ENCODE assay signal across 16 cellular contexts in genomic region chr2:73255007-73255644, GRCh38. TPM values are rescaled to one million over a fixed set of nuclear protein-coding genes. Genes with fewer than 3 reads are reported as not detected.
DNase-seq lines count a peak whose midpoint lies in the region; ATAC-seq, FAIRE-seq and TF ChIP-seq lines count a peak whose summit lies in the region.
"Had no signal": no experiment of that assay in that cellular context is flagged by ENCODE, and none has a peak within 500 bp of the region (broad histone marks: within the 10 kb centered on the region; RNA-seq: fewer than 3 reads in every experiment).

No MANE protein-coding gene starts in this region.

- TF ChIP-seq POLR2A in HepG2 (IDR thresholded peaks at IDR 0.05; ENCODE audit: insufficient read depth in 1 of 2, low read depth in 2 of 2, low read length in 2 of 2) (no peak; a peak in 1 of 4 replicates), right lobe of liver (IDR thresholded peaks at IDR 0.05) (no peak)

- CTCF ChIA-PET in HepG2 (lab: Yijun Ruan, JAX; ENCODE audit: low intra/inter-chr PET ratio, low total read pairs): no interaction called here

- no peak overlapping the region for H3K27ac ChIP-seq in HepG2 (ENCODE audit: extremely low read length, insufficient read depth, low read length)
- H3K27ac ChIP-seq in right lobe of liver: no peak overlapping the region

- no peak for TF ChIP-seq RAD21 in HepG2 (CRISPR knock-in tag; IDR thresholded peaks at IDR 0.05)

- H3K27me3 ChIP-seq in HepG2 (ENCODE audit: control insufficient read depth in 1 of 2, insufficient read depth in 2 of 2, low read length in 2 of 2): no peaks in the 10 kb centered on the region
- H3K27me3 ChIP-seq in right lobe of liver: no peaks in the 10 kb centered on the region

- BruUV-seq in HepG2 (replicated peaks; lab: Mats Ljungman, UMichigan): no TSS peak

- in situ Hi-C loops in HepG2 (cut with HindIII; ENCODE audit: extremely low pct_ligation_motif_present, low pct_unique_long_range_greater_than_20kb): no loop called here

- intact Hi-C loops in HepG2 (cut with micrococcal nuclease; ENCODE audit: unreplicated experiment): no loop called here
- intact Hi-C loops in right lobe of liver (cut with DNase I): no loop called here
- intact Hi-C loops in sciatic nerve (cut with DNase I): no loop called here

- H3K9ac ChIP-seq in HepG2 (ENCODE audit: insufficient read depth, low read depth, low read length): no peak overlapping the region

- H3K4me3 ChIP-seq in HepG2 (replicated peaks in 1 of 3; ENCODE audit: insufficient read depth in 1 of 3, low read depth in 2 of 3, low read length in 3 of 3) (no peak overlapping the region), right lobe of liver (no peak overlapping the region)
- H3K4me3 ChIP-seq: PC-9 had no signal

- TF ChIP-seq CTCF in HepG2 (CRISPR knock-in tag; IDR thresholded peaks at IDR 0.05) (no peak), right lobe of liver (IDR thresholded peaks at IDR 0.05) (no peak)

- peak; percentile 12 for ATAC-seq in HepG2
- ATAC-seq in right lobe of liver: no peak
- ATAC-seq in sciatic nerve: no peak
- no peak for ATAC-seq in GM21529 (IDR thresholded peaks at IDR 0.05; ENCODE audit: unreplicated experiment)

- no peaks in the 10 kb centered on the region for H3K79me2 ChIP-seq in HepG2 (ENCODE audit: insufficient read depth, low read length)

- FAIRE-seq in HepG2 (lab: Jason Lieb, UNC): no peak

- DNase-seq in HepG2 (ENCODE audit: low spot score): no peak
- DNase-seq in right lobe of liver: no peak
- peak; percentile 37 for DNase-seq in ecto neural progenitor cell (ENCODE audit: low spot score)
- no peak for DNase-seq in sciatic nerve (ENCODE audit: low spot score)
- no peak for DNase-seq in COLO668 (lab: John Stamatoyannopoulos, UW; ENCODE audit: unreplicated experiment)
- no peak for DNase-seq in stimulated activated naive CD4-positive, alpha-beta T cell treated with Interleukin-2 at 50 U/mL for 16 hours (lab: John Stamatoyannopoulos, UW)
- DNase-seq: cerebellar nuclear complex; foreskin melanocyte; NCI-H2081; NCI-H524 treated with DMSO at 0.1 percent for 48 hours; stimulated activated CD4-positive, alpha-beta T cell treated with anti-CD3 and anti-CD28 coated beads, Interleukin-12 subunit alpha, Interleukin-12 subunit beta, amount 100 ng/mL, for 4 hours had no signal

- no peak overlapping the region for H3K4me2 ChIP-seq in HepG2 (ENCODE audit: low read depth, low read length)
- H3K4me2 ChIP-seq: PC-9 had no signal

- H3K36me3 ChIP-seq in HepG2 (replicated peaks in 1 of 2; ENCODE audit: control insufficient read depth in 1 of 2, insufficient read depth in 2 of 2, low read length in 2 of 2) (peaks cover 23 to 48% of the 10 kb centered on the region in 2 experiments), right lobe of liver (peaks cover 0 to 39% (median 24%) of the 10 kb centered on the region in 4 donors)

- POLR2A ChIA-PET in HepG2 (lab: Yijun Ruan, JAX): interaction anchor here (2.5 kb wide), 1 partner anchor 22 kb away, joined by 10 read pairs; the partner anchor contains the start of genes CCT7 and PRADC1

- TF ChIP-seq EP300 in HepG2 (IDR thresholded peaks at IDR 0.05; ENCODE audit: low read depth in 2 of 2, low read length in 2 of 2) (no peak), HepG2 (CRISPR knock-in tag; IDR thresholded peaks at IDR 0.05; ENCODE audit: borderline replicate concordance) (no peak)

- 58% methylated on average over 3 of the region's 4 CpGs for WGBS in HepG2 (ENCODE audit: low lambda C conversion rate)
- no CpG with 5 or more reads among the region's 4 CpGs for WGBS in right lobe of liver (ENCODE audit: insufficient coverage, low coverage, low lambda C conversion rate, missing lambda C conversion rate)

- no peak overlapping the region for H2AFZ ChIP-seq in HepG2 (ENCODE audit: low read length)
- H2AFZ ChIP-seq: PC-9 had no signal

- H3K9me3 ChIP-seq in HepG2 (ENCODE audit: low read length): no peaks in the 10 kb centered on the region
- H3K9me3 ChIP-seq in right lobe of liver: no peaks in the 10 kb centered on the region

- H3K4me1 ChIP-seq in HepG2 (ENCODE audit: insufficient read depth, low read length): peaks cover 11% of the 10 kb centered on the region
- no peaks in the 10 kb centered on the region for H3K4me1 ChIP-seq in right lobe of liver

- H4K20me1 ChIP-seq in HepG2 (ENCODE audit: insufficient read depth, low read length): peaks cover 1% of the 10 kb centered on the region; the same call in 1 of the 2 replicates

RNA-seq across cellular contexts. Expression of gene CCT7, which starts 21.0 kb away (rescaled TPM):
- total RNA-seq in HepG2 (2016; rRNA removed; fragmentation: Illumina TruSeq; extraction: Trizol) (517 and 689 TPM in 2 replicates), right lobe of liver (100 to 1,000 TPM in 3 of 6 experiments, 10 to 100 TPM in 3; 83.5 to 131 (median 99.4) TPM), sciatic nerve (194 TPM)
- total RNA-seq in HepG2 (2016; cell fraction: cytosol; rRNA removed; fragmentation: Illumina TruSeq; extraction: Trizol; ENCODE audit: low read depth): 83.8 and 91.7 TPM in 2 replicates
- total RNA-seq in HepG2 (2016; cell fraction: insoluble cytoplasmic fraction; rRNA removed; fragmentation: Illumina TruSeq; extraction: Trizol): 525 and 715 TPM in 2 replicates
- total RNA-seq in HepG2 (2016; cell fraction: membrane; rRNA removed; fragmentation: Illumina TruSeq; extraction: Trizol): 114 and 115 TPM in 2 replicates
- 196 and 212 TPM in 2 replicates for total RNA-seq in HepG2 (2016; cell fraction: nucleus; rRNA removed; fragmentation: Illumina TruSeq; extraction: Trizol)
- 326 and 347 TPM in 2 replicates for polyA plus RNA-seq in HepG2 (2011; rRNA removed)
- 421 and 439 TPM in 2 replicates for polyA plus RNA-seq in HepG2 (2011; cell fraction: cytosol; rRNA removed)
- polyA plus RNA-seq in HepG2 (2011; cell fraction: nucleus; rRNA removed): 113 and 132 TPM in 2 replicates
- polyA plus RNA-seq in HepG2 (2012): 497 and 591 TPM in 2 replicates
- polyA plus RNA-seq in HepG2 (2016; cell fraction: cytosol; fragmentation: Illumina TruSeq; extraction: Trizol; ENCODE audit: low read depth): 60.5 and 62.9 TPM in 2 replicates
- polyA plus RNA-seq in HepG2 (2016; cell fraction: insoluble cytoplasmic fraction; fragmentation: Illumina TruSeq; extraction: Trizol; ENCODE audit: low read depth): 605 and 611 TPM in 2 replicates
- polyA plus RNA-seq in HepG2 (2016; cell fraction: membrane; fragmentation: Illumina TruSeq; extraction: Trizol; ENCODE audit: low read depth): 71.6 and 78.2 TPM in 2 replicates
- polyA plus RNA-seq in HepG2 (2016; cell fraction: nucleus; fragmentation: Illumina TruSeq; extraction: Trizol; ENCODE audit: insufficient read depth, low read depth): 207 and 227 TPM in 2 replicates
- 594 and 852 TPM in 2 replicates for polyA minus RNA-seq in HepG2 (2011; rRNA and poly(A)+ RNA removed; ENCODE audit: low replicate concordance)
- 197 and 217 TPM in 2 replicates for polyA minus RNA-seq in HepG2 (2011; cell fraction: cytosol; rRNA and poly(A)+ RNA removed)
- 138 and 184 TPM in 2 replicates for polyA minus RNA-seq in HepG2 (2011; cell fraction: nucleus; rRNA and poly(A)+ RNA removed)
- polyA plus RNA-seq in PFSK-1 (2012; ENCODE audit: insufficient read length, low read depth): 520 TPM

RNA-seq across cellular contexts. Expression of gene PRADC1, which starts 22.1 kb away (rescaled TPM):
- total RNA-seq in HepG2 (2016; rRNA removed; fragmentation: Illumina TruSeq; extraction: Trizol) (30.0 and 37.2 TPM in 2 replicates), right lobe of liver (10 to 100 TPM; 17.8 to 26.1 (median 22.5) TPM), sciatic nerve (15.2 TPM)
- total RNA-seq in HepG2 (2016; cell fraction: cytosol; rRNA removed; fragmentation: Illumina TruSeq; extraction: Trizol; ENCODE audit: low read depth): 141 and 145 TPM in 2 replicates
- total RNA-seq in HepG2 (2016; cell fraction: insoluble cytoplasmic fraction; rRNA removed; fragmentation: Illumina TruSeq; extraction: Trizol): 25.4 and 37.6 TPM in 2 replicates
- total RNA-seq in HepG2 (2016; cell fraction: membrane; rRNA removed; fragmentation: Illumina TruSeq; extraction: Trizol): 112 and 121 TPM in 2 replicates
- 16.8 TPM in 2 replicates for total RNA-seq in HepG2 (2016; cell fraction: nucleus; rRNA removed; fragmentation: Illumina TruSeq; extraction: Trizol)
- 11.6 and 12.1 TPM in 2 replicates for polyA plus RNA-seq in HepG2 (2011; rRNA removed)
- 10.0 and 15.9 TPM in 2 replicates for polyA plus RNA-seq in HepG2 (2011; cell fraction: cytosol; rRNA removed)
- polyA plus RNA-seq in HepG2 (2011; cell fraction: nucleus; rRNA removed): 4.1 and 7.0 TPM in 2 replicates
- polyA plus RNA-seq in HepG2 (2012): 5.7 and 8.8 TPM in 2 replicates
- polyA plus RNA-seq in HepG2 (2016; cell fraction: cytosol; fragmentation: Illumina TruSeq; extraction: Trizol; ENCODE audit: low read depth): 152 and 157 TPM in 2 replicates
- polyA plus RNA-seq in HepG2 (2016; cell fraction: insoluble cytoplasmic fraction; fragmentation: Illumina TruSeq; extraction: Trizol; ENCODE audit: low read depth): 23.1 and 23.9 TPM in 2 replicates
- 103 and 106 TPM in 2 replicates for polyA plus RNA-seq in HepG2 (2016; cell fraction: membrane; fragmentation: Illumina TruSeq; extraction: Trizol; ENCODE audit: low read depth)
- polyA plus RNA-seq in HepG2 (2016; cell fraction: nucleus; fragmentation: Illumina TruSeq; extraction: Trizol; ENCODE audit: insufficient read depth, low read depth): 23.7 and 26.7 TPM in 2 replicates
- 19.5 and 55.8 TPM in 2 replicates for polyA minus RNA-seq in HepG2 (2011; rRNA and poly(A)+ RNA removed; ENCODE audit: low replicate concordance)
- 2.7 and 5.5 TPM in 2 replicates for polyA minus RNA-seq in HepG2 (2011; cell fraction: cytosol; rRNA and poly(A)+ RNA removed)
- polyA minus RNA-seq in HepG2 (2011; cell fraction: nucleus; rRNA and poly(A)+ RNA removed): 2.2 and 3.3 TPM in 2 replicates
- polyA plus RNA-seq in PFSK-1 (2012; ENCODE audit: insufficient read length, low read depth): 27.9 TPM

RNA-seq across cellular contexts. Expression of gene FBXO41, which starts 29.2 kb away (rescaled TPM):
- total RNA-seq in HepG2 (2016; rRNA removed; fragmentation: Illumina TruSeq; extraction: Trizol): 3.0 and 4.2 TPM in 2 replicates
- 1.2 TPM in 2 replicates for total RNA-seq in HepG2 (2016; cell fraction: cytosol; rRNA removed; fragmentation: Illumina TruSeq; extraction: Trizol; ENCODE audit: low read depth)
- 2.7 and 3.8 TPM in 2 replicates for total RNA-seq in HepG2 (2016; cell fraction: insoluble cytoplasmic fraction; rRNA removed; fragmentation: Illumina TruSeq; extraction: Trizol)
- 2.4 and 2.5 TPM in 2 replicates for total RNA-seq in HepG2 (2016; cell fraction: membrane; rRNA removed; fragmentation: Illumina TruSeq; extraction: Trizol)
- 6.0 and 6.4 TPM in 2 replicates for total RNA-seq in HepG2 (2016; cell fraction: nucleus; rRNA removed; fragmentation: Illumina TruSeq; extraction: Trizol)
- polyA plus RNA-seq in HepG2 (2011; rRNA removed): 10.3 and 11.1 TPM in 2 replicates
- 5.7 and 7.4 TPM in 2 replicates for polyA plus RNA-seq in HepG2 (2011; cell fraction: cytosol; rRNA removed)
- polyA plus RNA-seq in HepG2 (2011; cell fraction: nucleus; rRNA removed): 32.6 and 44.1 TPM in 2 replicates
- polyA plus RNA-seq in HepG2 (2012): 8.1 and 9.8 TPM in 2 replicates
- 1.0 and 1.1 TPM in 2 replicates for polyA plus RNA-seq in HepG2 (2016; cell fraction: cytosol; fragmentation: Illumina TruSeq; extraction: Trizol; ENCODE audit: low read depth)
- 3.1 and 4.1 TPM in 2 replicates for polyA plus RNA-seq in HepG2 (2016; cell fraction: insoluble cytoplasmic fraction; fragmentation: Illumina TruSeq; extraction: Trizol; ENCODE audit: low read depth)
- polyA plus RNA-seq in HepG2 (2016; cell fraction: membrane; fragmentation: Illumina TruSeq; extraction: Trizol; ENCODE audit: low read depth): 1.6 and 2.0 TPM in 2 replicates
- polyA plus RNA-seq in HepG2 (2016; cell fraction: nucleus; fragmentation: Illumina TruSeq; extraction: Trizol; ENCODE audit: insufficient read depth, low read depth): 20.4 and 21.9 TPM in 2 replicates
- 12.4 and 15.2 TPM in 2 replicates for polyA minus RNA-seq in HepG2 (2011; rRNA and poly(A)+ RNA removed; ENCODE audit: low replicate concordance)
- 5.4 and 6.2 TPM in 2 replicates for polyA minus RNA-seq in HepG2 (2011; cell fraction: cytosol; rRNA and poly(A)+ RNA removed)
- 14.7 and 16.5 TPM in 2 replicates for polyA minus RNA-seq in HepG2 (2011; cell fraction: nucleus; rRNA and poly(A)+ RNA removed)
- under 1 TPM; 0.13 to 0.65 (median 0.38) TPM for total RNA-seq in right lobe of liver
- polyA plus RNA-seq in PFSK-1 (2012; ENCODE audit: insufficient read length, low read depth): 4.8 TPM
- 2.1 TPM for total RNA-seq in sciatic nerve

RNA-seq across cellular contexts. Expression of gene EGR4, which starts 38.2 kb away (rescaled TPM):
- total RNA-seq in HepG2 (2016; rRNA removed; fragmentation: Illumina TruSeq; extraction: Trizol): not detected in 2 replicates
- total RNA-seq in HepG2 (2016; cell fraction: cytosol; rRNA removed; fragmentation: Illumina TruSeq; extraction: Trizol; ENCODE audit: low read depth): not detected in 2 replicates
- 0.06 TPM in 1 of 2 replicates, not detected in the other for total RNA-seq in HepG2 (2016; cell fraction: insoluble cytoplasmic fraction; rRNA removed; fragmentation: Illumina TruSeq; extraction: Trizol)
- total RNA-seq in HepG2 (2016; cell fraction: membrane; rRNA removed; fragmentation: Illumina TruSeq; extraction: Trizol): not detected in 2 replicates
- not detected in 2 replicates for total RNA-seq in HepG2 (2016; cell fraction: nucleus; rRNA removed; fragmentation: Illumina TruSeq; extraction: Trizol)
- not detected in 2 replicates for polyA plus RNA-seq in HepG2 (2011; rRNA removed)
- polyA plus RNA-seq in HepG2 (2011; cell fraction: cytosol; rRNA removed): 0.03 TPM in 1 of 2 replicates, not detected in the other
- polyA plus RNA-seq in HepG2 (2011; cell fraction: nucleus; rRNA removed): 0.07 TPM in 1 of 2 replicates, not detected in the other
- polyA plus RNA-seq in HepG2 (2012): not detected in 2 replicates
- polyA plus RNA-seq in HepG2 (2016; cell fraction: cytosol; fragmentation: Illumina TruSeq; extraction: Trizol; ENCODE audit: low read depth): not detected in 2 replicates
- polyA plus RNA-seq in HepG2 (2016; cell fraction: insoluble cytoplasmic fraction; fragmentation: Illumina TruSeq; extraction: Trizol; ENCODE audit: low read depth): not detected in 2 replicates
- not detected in 2 replicates for polyA plus RNA-seq in HepG2 (2016; cell fraction: membrane; fragmentation: Illumina TruSeq; extraction: Trizol; ENCODE audit: low read depth)
- not detected in 2 replicates for polyA plus RNA-seq in HepG2 (2016; cell fraction: nucleus; fragmentation: Illumina TruSeq; extraction: Trizol; ENCODE audit: insufficient read depth, low read depth)
- polyA minus RNA-seq in HepG2 (2011; rRNA and poly(A)+ RNA removed; ENCODE audit: low replicate concordance): not detected in 2 replicates
- polyA minus RNA-seq in HepG2 (2011; cell fraction: cytosol; rRNA and poly(A)+ RNA removed): not detected in 2 replicates
- polyA minus RNA-seq in HepG2 (2011; cell fraction: nucleus; rRNA and poly(A)+ RNA removed): 0.25 TPM in 1 of 2 replicates, not detected in the other
- total RNA-seq in right lobe of liver: not detected
- polyA plus RNA-seq in PFSK-1 (2012; ENCODE audit: insufficient read length, low read depth): not detected
- not detected for total RNA-seq in sciatic nerve
- total RNA-seq: liver, PC-9, pulmonary artery endothelial cell had no signal

RNA-seq across cellular contexts. Expression of gene SMYD5, which starts 41.1 kb away (rescaled TPM):
- 70.4 and 70.6 TPM in 2 replicates for total RNA-seq in HepG2 (2016; rRNA removed; fragmentation: Illumina TruSeq; extraction: Trizol)
- 9.8 and 10.0 TPM in 2 replicates for total RNA-seq in HepG2 (2016; cell fraction: cytosol; rRNA removed; fragmentation: Illumina TruSeq; extraction: Trizol; ENCODE audit: low read depth)
- total RNA-seq in HepG2 (2016; cell fraction: insoluble cytoplasmic fraction; rRNA removed; fragmentation: Illumina TruSeq; extraction: Trizol): 60.2 and 71.8 TPM in 2 replicates
- total RNA-seq in HepG2 (2016; cell fraction: membrane; rRNA removed; fragmentation: Illumina TruSeq; extraction: Trizol): 27.7 and 31.2 TPM in 2 replicates
- 60.7 and 66.5 TPM in 2 replicates for total RNA-seq in HepG2 (2016; cell fraction: nucleus; rRNA removed; fragmentation: Illumina TruSeq; extraction: Trizol)
- 55.8 and 62.2 TPM in 2 replicates for polyA plus RNA-seq in HepG2 (2011; rRNA removed)
- 42.9 and 47.4 TPM in 2 replicates for polyA plus RNA-seq in HepG2 (2011; cell fraction: cytosol; rRNA removed)
- 96.0 and 102 TPM in 2 replicates for polyA plus RNA-seq in HepG2 (2011; cell fraction: nucleus; rRNA removed)
- 48.5 and 51.9 TPM in 2 replicates for polyA plus RNA-seq in HepG2 (2012)
- 8.0 TPM in 2 replicates for polyA plus RNA-seq in HepG2 (2016; cell fraction: cytosol; fragmentation: Illumina TruSeq; extraction: Trizol; ENCODE audit: low read depth)
- 52.6 and 65.1 TPM in 2 replicates for polyA plus RNA-seq in HepG2 (2016; cell fraction: insoluble cytoplasmic fraction; fragmentation: Illumina TruSeq; extraction: Trizol; ENCODE audit: low read depth)
- 20.7 and 22.3 TPM in 2 replicates for polyA plus RNA-seq in HepG2 (2016; cell fraction: membrane; fragmentation: Illumina TruSeq; extraction: Trizol; ENCODE audit: low read depth)
- polyA plus RNA-seq in HepG2 (2016; cell fraction: nucleus; fragmentation: Illumina TruSeq; extraction: Trizol; ENCODE audit: insufficient read depth, low read depth): 82.3 and 84.7 TPM in 2 replicates
- polyA minus RNA-seq in HepG2 (2011; rRNA and poly(A)+ RNA removed; ENCODE audit: low replicate concordance): 57.7 and 119 TPM in 2 replicates
- 18.6 and 21.6 TPM in 2 replicates for polyA minus RNA-seq in HepG2 (2011; cell fraction: cytosol; rRNA and poly(A)+ RNA removed)
- polyA minus RNA-seq in HepG2 (2011; cell fraction: nucleus; rRNA and poly(A)+ RNA removed): 78.0 and 87.9 TPM in 2 replicates
- 10 to 100 TPM in 3 of 6 experiments, 1 to 10 TPM in 3; 5.3 to 12.2 (median 9.4) TPM for total RNA-seq in right lobe of liver
- polyA plus RNA-seq in PFSK-1 (2012; ENCODE audit: insufficient read length, low read depth): 35.7 TPM
- 22.7 TPM for total RNA-seq in sciatic nerve
